7 cellular contexts compared by ENCODE assay signal in the genomic region with DNA sequence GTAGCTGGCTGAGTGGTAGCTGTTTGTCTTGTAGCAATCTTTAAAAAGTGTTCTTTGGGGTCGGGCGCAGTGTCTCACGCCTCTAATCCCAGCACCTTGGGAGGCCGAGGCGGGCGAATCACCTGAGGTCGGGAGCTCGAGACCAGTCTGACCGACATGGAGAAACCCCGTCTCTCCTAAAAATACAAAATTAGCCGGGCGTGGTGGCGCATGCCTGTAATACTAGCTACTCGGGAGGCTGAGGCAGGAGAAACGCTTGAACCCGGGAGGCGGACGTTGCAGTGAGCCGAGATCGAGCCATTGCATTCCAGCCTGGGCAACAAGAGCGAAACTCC. TPM values are rescaled to one million over a fixed set of nuclear protein-coding genes. Genes with fewer than 3 reads are reported as not detected.
DNase-seq lines count a peak whose midpoint lies in the region; ATAC-seq, FAIRE-seq and TF ChIP-seq lines count a peak whose summit lies in the region.
"Not testable (repeated sequence)": the region's sequence is repeated elsewhere in the genome, so short reads cannot be mapped to it uniquely, and the experiment has no call there.

No MANE protein-coding gene starts in this region.

- peaks cover 34% of the 10 kb centered on the region for H3K79me2 ChIP-seq in OCI-LY7 (ENCODE audit: insufficient read depth, low read depth, low read length)
- H3K79me2 ChIP-seq in endothelial cell of umbilical vein (ENCODE audit: control insufficient read depth, insufficient read depth, low read length) = peaks cover 33% of the 10 kb centered on the region
- peaks cover 57% of the 10 kb centered on the region for H3K79me2 ChIP-seq in HepG2 (ENCODE audit: insufficient read depth, low read length)

- H3K9me3 Mint-ChIP-seq in activated naive CD4-positive, alpha-beta T cell treated with anti-CD3 and anti-CD28 coated beads, Interleukin-2, amount 50 U/mL, for 24 hours = not testable (repeated sequence)

- under 1% methylated on average over 21 of the region's 21 CpGs for WGBS in HepG2 (ENCODE audit: low lambda C conversion rate)
- under 1% methylated on average over 21 of the region's 21 CpGs for WGBS in prostate gland

- H3K9me1 ChIP-seq in endothelial cell of umbilical vein (replicated peaks; ENCODE audit: control insufficient read depth, extremely low read depth, insufficient read depth, low read length) = not testable (repeated sequence)

- not testable (repeated sequence) for H3K27me3 Mint-ChIP-seq in activated naive CD4-positive, alpha-beta T cell treated with anti-CD3 and anti-CD28 coated beads, Interleukin-2, amount 50 U/mL, for 24 hours

- H3K4me1 Mint-ChIP-seq in activated naive CD4-positive, alpha-beta T cell treated with anti-CD3 and anti-CD28 coated beads, Interleukin-2, amount 50 U/mL, for 24 hours = peaks cover 79% of the 10 kb centered on the region

- not testable (repeated sequence) for H4K20me1 ChIP-seq in OCI-LY7 (ENCODE audit: insufficient read depth, low read length); endothelial cell of umbilical vein (replicated peaks; ENCODE audit: control insufficient read depth, extremely low read depth, insufficient read depth, low read length); HepG2 (ENCODE audit: insufficient read depth, low read length)

- H3K4me2 ChIP-seq in OCI-LY7 (ENCODE audit: low read length) (peak overlapping the region; percentile 93), endothelial cell of umbilical vein (ENCODE audit: insufficient read depth, low read length) (peak overlapping the region; percentile 79), HepG2 (ENCODE audit: low read depth, low read length) (peak overlapping the region; percentile 73)

- peak; percentile 9 for ATAC-seq in GM18867 (IDR thresholded peaks at IDR 0.05; ENCODE audit: unreplicated experiment)
- peak; percentile 6 for ATAC-seq in HG02759 (IDR thresholded peaks at IDR 0.05; ENCODE audit: unreplicated experiment)
- ATAC-seq in HepG2 = not testable (repeated sequence)

- not testable (repeated sequence) for BruUV-seq in OCI-LY7 (replicated peaks; lab: Mats Ljungman, UMichigan); HepG2 (replicated peaks; lab: Mats Ljungman, UMichigan)
- BruUV-seq in endothelial cell of umbilical vein (replicated peaks; lab: Mats Ljungman, UMichigan) = TSS peak; percentile 59

- peaks cover 16% of the 10 kb centered on the region for H3K36me3 ChIP-seq in OCI-LY7 (ENCODE audit: insufficient read depth, low read length)
- H3K36me3 ChIP-seq in endothelial cell of umbilical vein (ENCODE audit: control insufficient read depth in 2 of 2, extremely low read depth in 1 of 2, insufficient read depth in 2 of 2, low read length in 2 of 2); prostate gland: not testable (repeated sequence)
- peaks cover 6 to 16% of the 10 kb centered on the region in 2 experiments; a peak in 4 of 5 replicates for H3K36me3 ChIP-seq in HepG2 (replicated peaks in 1 of 2; ENCODE audit: control insufficient read depth in 1 of 2, insufficient read depth in 2 of 2, low read length in 2 of 2)

- in situ Hi-C loops in HepG2 (cut with HindIII; ENCODE audit: extremely low pct_ligation_motif_present, low pct_unique_long_range_greater_than_20kb) = loop anchor here (5.0 kb wide), 1 partner anchor 103 kb away; no protein-coding TSS in a partner anchor

- H3K36me3 Mint-ChIP-seq in activated naive CD4-positive, alpha-beta T cell treated with anti-CD3 and anti-CD28 coated beads, Interleukin-2, amount 50 U/mL, for 24 hours = not testable (repeated sequence)

- not testable (repeated sequence) for DNase-seq in OCI-LY7 (ENCODE audit: low spot score); endothelial cell of umbilical vein (ENCODE audit: low read depth, low spot score); HepG2 (ENCODE audit: low spot score); prostate gland (ENCODE audit: low spot score)

- H3K4me3 Mint-ChIP-seq in activated naive CD4-positive, alpha-beta T cell treated with anti-CD3 and anti-CD28 coated beads, Interleukin-2, amount 50 U/mL, for 24 hours = peak overlapping the region; percentile 98

- H3K27ac ChIP-seq in OCI-LY7 (ENCODE audit: low read depth, low read length, poor library complexity, severe bottlenecking) (peak overlapping the region; percentile 71), endothelial cell of umbilical vein (ENCODE audit: insufficient read depth, low read depth, low read length) (peak overlapping the region; percentile 71), HepG2 (ENCODE audit: extremely low read length, insufficient read depth, low read length) (peak overlapping the region; percentile 85), prostate gland (peak overlapping the region; percentile 80 to 85)

- not testable (repeated sequence) for H3K9me2 ChIP-seq in OCI-LY7 (ENCODE audit: insufficient read depth, low read length)

- dilution Hi-C loops in endothelial cell of umbilical vein (cut with MboI; ENCODE audit: extremely low pct_ligation_motif_present, low sequenced_read_pairs) = not testable (repeated sequence)

- not testable (repeated sequence) for TF ChIP-seq RAD21 in HepG2 (CRISPR knock-in tag; IDR thresholded peaks at IDR 0.05)

- TF ChIP-seq CTCF in OCI-LY7 (conservative IDR thresholded peaks at IDR 0.05; ENCODE audit: low read length); endothelial cell of umbilical vein (IDR thresholded peaks at IDR 0.05; ENCODE audit: extremely low read depth in 1 of 2, insufficient read depth in 1 of 2, low read depth in 1 of 2, low read length in 2 of 2); HepG2 (CRISPR knock-in tag; IDR thresholded peaks at IDR 0.05); prostate gland (IDR thresholded peaks at IDR 0.05): not testable (repeated sequence)

- CTCF ChIA-PET in OCI-LY7 (lab: Charles Lee; ENCODE audit: unreplicated experiment) = interaction anchor here (1.2 to 2.2 kb wide), 3 partner anchors 13 to 268 kb away, joined by 3 to 12 read pairs (median 6); no protein-coding TSS in a partner anchor
- CTCF ChIA-PET in endothelial cell of umbilical vein (lab: Charles Lee) = interaction anchor here (0.5 to 2.7 kb wide), 16 partner anchors 7 to 268 kb away, joined by 3 to 56 read pairs (median 4); partner anchors contain the start of genes CASP10 and CFLAR
- CTCF ChIA-PET in HepG2 (lab: Yijun Ruan, JAX; ENCODE audit: low intra/inter-chr PET ratio, low total read pairs) = interaction anchor here (1.0 to 2.0 kb wide), 2 partner anchors 105 to 108 kb away, joined by 3 to 7 read pairs; partner anchors contain the start of genes HYCC2 and NDUFB3

- peak overlapping the region; percentile 99 for H3K27ac Mint-ChIP-seq in activated naive CD4-positive, alpha-beta T cell treated with anti-CD3 and anti-CD28 coated beads, Interleukin-2, amount 50 U/mL, for 24 hours

- peak overlapping the region; percentile 87 for H3K9ac ChIP-seq in endothelial cell of umbilical vein (replicated peaks; ENCODE audit: extremely low read depth, insufficient read depth, low read length)
- H3K9ac ChIP-seq in HepG2 (ENCODE audit: insufficient read depth, low read depth, low read length) = peak overlapping the region; percentile 83

- H2AFZ ChIP-seq in OCI-LY7 (ENCODE audit: low read length) = peak overlapping the region; percentile 89; the same call in 1 of the 2 replicates
- H2AFZ ChIP-seq in endothelial cell of umbilical vein (ENCODE audit: low read depth, low read length) = peak overlapping the region; percentile 81
- H2AFZ ChIP-seq in HepG2 (ENCODE audit: low read length) = not testable (repeated sequence)

- TF ChIP-seq POLR2A in endothelial cell of umbilical vein (IDR thresholded peaks at IDR 0.05; ENCODE audit: low read depth, low read length); HepG2 (IDR thresholded peaks at IDR 0.05; ENCODE audit: insufficient read depth in 1 of 2, low read depth in 2 of 2, low read length in 2 of 2); prostate gland (IDR thresholded peaks at IDR 0.05): not testable (repeated sequence)

- not testable (repeated sequence) for TF ChIP-seq EP300 in HepG2 (IDR thresholded peaks at IDR 0.05; ENCODE audit: low read depth in 2 of 2, low read length in 2 of 2); HepG2 (CRISPR knock-in tag; IDR thresholded peaks at IDR 0.05; ENCODE audit: borderline replicate concordance)

- H3K9me3 ChIP-seq in OCI-LY7 (ENCODE audit: low read length); endothelial cell of umbilical vein (replicated peaks; ENCODE audit: control insufficient read depth, insufficient read depth, low read length); HepG2 (ENCODE audit: low read length); prostate gland: not testable (repeated sequence)

- H3K27me3 ChIP-seq in endothelial cell of umbilical vein (ENCODE audit: control insufficient read depth in 2 of 2, insufficient read depth in 2 of 2, low read length in 2 of 2); HepG2 (ENCODE audit: control insufficient read depth in 1 of 2, insufficient read depth in 2 of 2, low read length in 2 of 2); prostate gland (replicated peaks; ENCODE audit: insufficient read depth): not testable (repeated sequence)

- POLR2A ChIA-PET in OCI-LY7 (lab: Charles Lee) (interaction anchor here (0.6 to 4.3 kb wide), 14 partner anchors 11 to 427 kb away, joined by 3 to 28 read pairs (median 4); partner anchors contain the start of genes NIF3L1 and PPIL3), HepG2 (lab: Yijun Ruan, JAX) (interaction anchor here (0.6 to 3.8 kb wide), 37 partner anchors 8 to 269 kb away, joined by 3 to 42 read pairs (median 7); partner anchors contain the start of genes CASP10, CFLAR, CLK1 and NDUFB3)
- POLR2A ChIA-PET in endothelial cell of umbilical vein (lab: Charles Lee) = not testable (repeated sequence)

- not testable (repeated sequence) for FAIRE-seq in endothelial cell of umbilical vein (lab: Jason Lieb, UNC); HepG2 (lab: Jason Lieb, UNC)

- H3K4me1 ChIP-seq in OCI-LY7 (ENCODE audit: insufficient read depth, low read length, poor library complexity, severe bottlenecking) (peaks cover 28% of the 10 kb centered on the region), endothelial cell of umbilical vein (ENCODE audit: control insufficient read depth, extremely low read depth, insufficient read depth, low read length) (peaks cover 24% of the 10 kb centered on the region), HepG2 (ENCODE audit: insufficient read depth, low read length) (peaks cover 56% of the 10 kb centered on the region)
- not testable (repeated sequence) for H3K4me1 ChIP-seq in prostate gland (replicated peaks)

- H3K4me3 ChIP-seq in OCI-LY7 (ENCODE audit: low read depth, low read length, poor library complexity, severe bottlenecking) (peak overlapping the region; percentile 76), endothelial cell of umbilical vein (replicated peaks in 1 of 3; ENCODE audit: insufficient read depth in 1 of 3, low read depth in 1 of 3, low read length in 3 of 3) (peak overlapping the region; percentile 30 to 79 (median 61)), HepG2 (replicated peaks in 1 of 3; ENCODE audit: insufficient read depth in 1 of 3, low read depth in 2 of 3, low read length in 3 of 3) (peak overlapping the region; percentile 79 to 96 (median 86)), prostate gland (peak overlapping the region; percentile 77 to 89)

- intact Hi-C loops in OCI-LY7 (cut with micrococcal nuclease; ENCODE audit: unreplicated experiment) = loop anchor here (1.0 to 5.0 kb wide), 6 partner anchors 107 to 296 kb away; partner anchors contain the start of genes CASP8 and HYCC2
- intact Hi-C loops in endothelial cell of umbilical vein (cut with micrococcal nuclease) = loop anchor here (1.0 kb wide), 3 partner anchors 107 to 213 kb away; partner anchors contain the start of gene HYCC2
- intact Hi-C loops in HepG2 (cut with micrococcal nuclease; ENCODE audit: unreplicated experiment) = loop anchor here (1.0 to 5.0 kb wide), 4 partner anchors 44 to 105 kb away; no protein-coding TSS in a partner anchor
- intact Hi-C loops in prostate gland (cut with DNase I) = loop anchor here (2.0 to 10.0 kb wide), 2 partner anchors 107 to 191 kb away; partner anchors contain the start of gene HYCC2

RNA-seq across cellular contexts. Expression of gene ORC2, which starts 0.4 kb away (rescaled TPM):
- total RNA-seq in OCI-LY7 (2014; rRNA removed; shearing (Covaris generic)) = 14.9 and 28.6 TPM in 2 replicates
- total RNA-seq in OCI-LY7 (2022) (42.3 and 46.1 TPM in 2 replicates), endothelial cell of umbilical vein (34.0 and 45.4 TPM in 2 replicates), HepG2 (2016; rRNA removed; fragmentation: Illumina TruSeq; extraction: Trizol) (58.3 and 73.5 TPM in 2 replicates), prostate gland (10 to 100 TPM; 21.9 to 32.1 TPM)
- polyA plus RNA-seq in endothelial cell of umbilical vein (2.8 and 4.2 TPM in 2 replicates), HepG2 (2011; rRNA removed) (17.8 and 19.3 TPM in 2 replicates)
- polyA plus RNA-seq in endothelial cell of umbilical vein (2011; cell fraction: cytosol; rRNA removed) = 3.8 TPM in 2 replicates
- polyA plus RNA-seq in endothelial cell of umbilical vein (2011; cell fraction: nucleus; rRNA removed) = 14.1 and 19.4 TPM in 2 replicates
- 16.3 and 23.3 TPM in 2 replicates for polyA plus RNA-seq in endothelial cell of umbilical vein (2012)
- 7.9 and 8.4 TPM in 2 replicates for polyA minus RNA-seq in endothelial cell of umbilical vein
- polyA minus RNA-seq in endothelial cell of umbilical vein (2011; cell fraction: cytosol; rRNA and poly(A)+ RNA removed) = 6.7 TPM
- 14.9 and 21.4 TPM in 2 replicates for polyA minus RNA-seq in endothelial cell of umbilical vein (2011; cell fraction: nucleus; rRNA and poly(A)+ RNA removed)
- 35.1 and 42.3 TPM in 2 replicates for total RNA-seq in HepG2 (2016; cell fraction: cytosol; rRNA removed; fragmentation: Illumina TruSeq; extraction: Trizol; ENCODE audit: low read depth)
- total RNA-seq in HepG2 (2016; cell fraction: insoluble cytoplasmic fraction; rRNA removed; fragmentation: Illumina TruSeq; extraction: Trizol) = 57.9 and 72.3 TPM in 2 replicates
- total RNA-seq in HepG2 (2016; cell fraction: membrane; rRNA removed; fragmentation: Illumina TruSeq; extraction: Trizol) = 23.7 and 25.8 TPM in 2 replicates
- 84.7 and 104 TPM in 2 replicates for total RNA-seq in HepG2 (2016; cell fraction: nucleus; rRNA removed; fragmentation: Illumina TruSeq; extraction: Trizol)
- 3.8 and 5.6 TPM in 2 replicates for polyA plus RNA-seq in HepG2 (2011; cell fraction: cytosol; rRNA removed)
- polyA plus RNA-seq in HepG2 (2011; cell fraction: nucleus; rRNA removed) = 56.9 and 65.1 TPM in 2 replicates
- polyA plus RNA-seq in HepG2 (2012) = 31.7 and 53.3 TPM in 2 replicates
- 2.8 and 3.0 TPM in 2 replicates for polyA plus RNA-seq in HepG2 (2016; cell fraction: cytosol; fragmentation: Illumina TruSeq; extraction: Trizol; ENCODE audit: low read depth)
- polyA plus RNA-seq in HepG2 (2016; cell fraction: insoluble cytoplasmic fraction; fragmentation: Illumina TruSeq; extraction: Trizol; ENCODE audit: low read depth) = 49.7 and 56.0 TPM in 2 replicates
- 6.0 and 6.1 TPM in 2 replicates for polyA plus RNA-seq in HepG2 (2016; cell fraction: membrane; fragmentation: Illumina TruSeq; extraction: Trizol; ENCODE audit: low read depth)
- 194 and 196 TPM in 2 replicates for polyA plus RNA-seq in HepG2 (2016; cell fraction: nucleus; fragmentation: Illumina TruSeq; extraction: Trizol; ENCODE audit: insufficient read depth, low read depth)
- 4.6 and 6.1 TPM in 2 replicates for polyA minus RNA-seq in HepG2 (2011; rRNA and poly(A)+ RNA removed; ENCODE audit: low replicate concordance)
- 9.2 and 14.9 TPM in 2 replicates for polyA minus RNA-seq in HepG2 (2011; cell fraction: cytosol; rRNA and poly(A)+ RNA removed)
- polyA minus RNA-seq in HepG2 (2011; cell fraction: nucleus; rRNA and poly(A)+ RNA removed) = 48.9 and 55.0 TPM in 2 replicates
